Comparison of ENCODE assay signal across 8 cellular contexts in genomic region chr12:27123642-27124041, GRCh38. TPM values are rescaled to one million over a fixed set of nuclear protein-coding genes. Genes with fewer than 3 reads are reported as not detected.
A peak's percentile ranks its signal among the peaks of the same experiment; 100 is the strongest.
DNase-seq lines count a peak whose midpoint lies in the region; ATAC-seq, FAIRE-seq and TF ChIP-seq lines count a peak whose summit lies in the region.

No MANE protein-coding gene starts in this region.

- no peaks in the 10 kb centered on the region for H3K27me3 Mint-ChIP-seq in naive thymus-derived CD8-positive, alpha-beta T cell

- DNase-seq in ACHN (peak; percentile 44), GM12892 (ENCODE audit: insufficient read length) (no peak), OCI-LY7 (ENCODE audit: low spot score) (peak; percentile 33), fibroblast of villous mesenchyme (ENCODE audit: low read depth) (peak; percentile 21), hippocampal formation (lab: John Stamatoyannopoulos, UW) (no peak)
- DNase-seq in activated CD4-positive, alpha-beta T cell treated with anti-CD3 and anti-CD28 coated beads, Interleukin-2, amount 50 U/mL, for 48 hours = no peak
- no peak for DNase-seq in naive thymus-derived CD8-positive, alpha-beta T cell

- in situ Hi-C loops in ACHN (cut with HindIII; ENCODE audit: low pct_ligation_motif_present, low pct_unique_long_range_greater_than_20kb, low sequenced_read_pairs) = no loop called here

- H2AFZ ChIP-seq in OCI-LY7 (ENCODE audit: low read length) = no peak overlapping the region

- H3K9me3 Mint-ChIP-seq in naive thymus-derived CD8-positive, alpha-beta T cell = peaks cover 0 to 3% (median 0%) of the 10 kb centered on the region in 9 donors

- H3K79me2 ChIP-seq in OCI-LY7 (ENCODE audit: insufficient read depth, low read depth, low read length) = no peaks in the 10 kb centered on the region

- TF ChIP-seq POLR2A in GM12892 (IDR thresholded peaks at IDR 0.05; ENCODE audit: low read depth, low read length) = no peak

- no peak overlapping the region for H3K27ac ChIP-seq in OCI-LY7 (ENCODE audit: low read depth, low read length, poor library complexity, severe bottlenecking)

- no peak for ATAC-seq in HG02973 (IDR thresholded peaks at IDR 0.05; ENCODE audit: unreplicated experiment)
- no peak for ATAC-seq in naive thymus-derived CD8-positive, alpha-beta T cell

- intact Hi-C loops in OCI-LY7 (cut with micrococcal nuclease; ENCODE audit: unreplicated experiment) = no loop called here

- POLR2A ChIA-PET in OCI-LY7 (lab: Charles Lee) = no interaction called here
- POLR2A ChIA-PET in naive thymus-derived CD8-positive, alpha-beta T cell (lab: Charles Lee) = no interaction called here

- H3K4me3 Mint-ChIP-seq in naive thymus-derived CD8-positive, alpha-beta T cell = no peak overlapping the region

- no peaks in the 10 kb centered on the region for H4K20me1 ChIP-seq in OCI-LY7 (ENCODE audit: insufficient read depth, low read length)

- no peaks in the 10 kb centered on the region for H3K4me1 ChIP-seq in OCI-LY7 (ENCODE audit: insufficient read depth, low read length, poor library complexity, severe bottlenecking)

- H3K9me2 ChIP-seq in OCI-LY7 (ENCODE audit: insufficient read depth, low read length) = no peaks in the 10 kb centered on the region

- BruUV-seq in OCI-LY7 (replicated peaks; lab: Mats Ljungman, UMichigan) = no TSS peak

- H3K4me1 Mint-ChIP-seq in naive thymus-derived CD8-positive, alpha-beta T cell = no peaks in the 10 kb centered on the region

- H3K36me3 Mint-ChIP-seq in naive thymus-derived CD8-positive, alpha-beta T cell = peaks cover 0 to 15% (median 11%) of the 10 kb centered on the region in 3 donors

- CTCF ChIA-PET in OCI-LY7 (lab: Charles Lee; ENCODE audit: unreplicated experiment) = no interaction called here

- H3K27ac Mint-ChIP-seq in naive thymus-derived CD8-positive, alpha-beta T cell = no peak overlapping the region

- FAIRE-seq in GM12892 (lab: Jason Lieb, UNC) = peak; percentile 66

- H3K9me3 ChIP-seq in OCI-LY7 (ENCODE audit: low read length) = no peaks in the 10 kb centered on the region

- H3K36me3 ChIP-seq in OCI-LY7 (ENCODE audit: insufficient read depth, low read length) = no peaks in the 10 kb centered on the region

- no peak overlapping the region for H3K4me2 ChIP-seq in OCI-LY7 (ENCODE audit: low read length)

- TF ChIP-seq CTCF in OCI-LY7 (conservative IDR thresholded peaks at IDR 0.05; ENCODE audit: low read length) (peak; percentile 64), fibroblast of villous mesenchyme (IDR thresholded peaks at IDR 0.05; ENCODE audit: insufficient read depth, low read depth, low read length) (no peak)

- no peak overlapping the region for H3K4me3 ChIP-seq in OCI-LY7 (ENCODE audit: low read depth, low read length, poor library complexity, severe bottlenecking)
- H3K4me3 ChIP-seq in fibroblast of villous mesenchyme (ENCODE audit: low read depth, low read length) = no peak overlapping the region

RNA-seq across cellular contexts. Expression of gene C12orf71, which starts 41.3 kb away (rescaled TPM):
- polyA plus RNA-seq in GM12892 (2012; ENCODE audit: missing spikeins) = 0.49 TPM
- total RNA-seq in OCI-LY7 (2014; rRNA removed; shearing (Covaris generic)) = not detected in 2 replicates
- not detected in 2 replicates for total RNA-seq in OCI-LY7 (2022)
- not detected in 2 replicates for total RNA-seq in fibroblast of villous mesenchyme
- not detected for total RNA-seq in naive thymus-derived CD8-positive, alpha-beta T cell
- polyA plus RNA-seq in naive thymus-derived CD8-positive, alpha-beta T cell = not detected

Comparison
In these comparisons a context has a peak if more than half of its experiments do, and no peak if none do; other contexts are left out.
1. DNase-seq: peak in ACHN (single experiment), OCI-LY7 (single experiment) and fibroblast of villous mesenchyme (single experiment); none in GM12892 (single experiment), hippocampal formation (0 of 2), activated CD4-positive, alpha-beta T cell treated with anti-CD3 and anti-CD28 coated beads, Interleukin-2, amount 50 U/mL, for 48 hours (0 of 2) and naive thymus-derived CD8-positive, alpha-beta T cell (0 of 10).